ENCODE assay signal across 15 cellular contexts in genomic region chr5:84825616-84826015, GRCh38.
"Had no signal": no experiment of that assay in that cellular context is flagged by ENCODE, and none has a peak within 500 bp of the region (broad histone marks: within the 10 kb centered on the region; RNA-seq: fewer than 3 reads in every experiment).

No MANE protein-coding gene starts in this region.

- H3K4me3 ChIP-seq: gastroesophageal sphincter, lung, neural progenitor cell, pancreas, thyroid gland had no signal

- DNase-seq: activated CD4-positive, alpha-beta T cell treated with anti-CD3 and anti-CD28 coated beads, Interleukin-2, amount 10 ng/mL, durations not matched to agents 7 days and 5 days; activated CD4-positive, CD25-positive, alpha-beta regulatory T cell; activated CD8-positive, alpha-beta memory T cell treated with anti-CD3 and anti-CD28 coated beads for 24 hours; activated gamma-delta T cell treated with Interleukin-2 at 50 U/mL for 16 hours; activated naive CD8-positive, alpha-beta T cell treated with anti-CD3 and anti-CD28 coated beads for 36 hours; aorta; effector memory CD4-positive, alpha-beta T cell; islet precursor cell; midbrain; pancreas; stimulated activated naive B cell treated with anti-CD40 and anti-IgM and Interleukin-4, amounts not matched to agents 10 μg/mL and 1 μg/mL and 100 μg/mL, for 72 hours; thyroid gland had no signal
